ENCODE assay signal across 8 cellular contexts in genomic region chrX:135520022-135520552, GRCh38. TPM values are rescaled to one million over a fixed set of nuclear protein-coding genes. Genes with fewer than 3 reads are reported as not detected.
DNase-seq lines count a peak whose midpoint lies in the region; ATAC-seq and TF ChIP-seq lines count a peak whose summit lies in the region.

No MANE protein-coding gene starts in this region.

- 3 to 39% methylated on average over 12 of the region's 12 CpGs for WGBS in lower leg skin, 2 donors

- H3K36me3 Mint-ChIP-seq in CD4-positive, alpha-beta T cell (ENCODE audit: low read depth), result peaks cover 15% of the 10 kb centered on the region

- no peaks in the 10 kb centered on the region for H3K27me3 Mint-ChIP-seq in CD4-positive, alpha-beta T cell

- peak overlapping the region; percentile 95 for H3K27ac Mint-ChIP-seq in CD4-positive, alpha-beta T cell

- TF ChIP-seq POLR2A in lower leg skin (IDR thresholded peaks at IDR 0.05), result no peak
- no peak for TF ChIP-seq POLR2A in vagina (IDR thresholded peaks at IDR 0.05)

- peaks cover 36% of the 10 kb centered on the region for H3K4me1 Mint-ChIP-seq in CD4-positive, alpha-beta T cell (ENCODE audit: low read depth)

- no peaks in the 10 kb centered on the region for H3K9me3 Mint-ChIP-seq in CD4-positive, alpha-beta T cell

- no peak for ATAC-seq in CD4-positive, alpha-beta T cell (ENCODE audit: poor library complexity)
- peak; percentile 0 for ATAC-seq in HG02678 (IDR thresholded peaks at IDR 0.05; ENCODE audit: unreplicated experiment)

- CTCF ChIA-PET in CD4-positive, alpha-beta T cell (lab: Charles Lee), result no interaction called here

- TF ChIP-seq CTCF in CD4-positive, alpha-beta T cell (IDR thresholded peaks at IDR 0.05), result no peak
- no peak for TF ChIP-seq CTCF in lower leg skin (IDR thresholded peaks at IDR 0.05)
- no peak for TF ChIP-seq CTCF in vagina (IDR thresholded peaks at IDR 0.05)

- POLR2A ChIA-PET in CD4-positive, alpha-beta T cell (lab: Charles Lee), result interaction anchor here (0.8 to 1.2 kb wide), 3 partner anchors 17 to 224 kb away, joined by 3 to 4 read pairs (median 4); no protein-coding TSS in a partner anchor

- H3K27ac ChIP-seq in CD4-positive, alpha-beta T cell (ENCODE audit: low read depth, low read length), result peak overlapping the region; percentile 29
- H3K27ac ChIP-seq in vagina, result peak overlapping the region; percentile 82

- no peaks in the 10 kb centered on the region for H3K36me3 ChIP-seq in vagina

- no peaks in the 10 kb centered on the region for H3K4me1 ChIP-seq in vagina

- H3K9me3 ChIP-seq in CD4-positive, alpha-beta T cell (ENCODE audit: control insufficient read depth, low read length), result no peaks in the 10 kb centered on the region
- H3K9me3 ChIP-seq in vagina, result no peaks in the 10 kb centered on the region

- H3K4me3 Mint-ChIP-seq in CD4-positive, alpha-beta T cell, result peak overlapping the region; percentile 98

- no peaks in the 10 kb centered on the region for H3K27me3 ChIP-seq in CD4-positive, alpha-beta T cell (ENCODE audit: control insufficient read depth, insufficient read depth, low read length)
- H3K27me3 ChIP-seq in vagina, result no peaks in the 10 kb centered on the region

- H3K4me3 ChIP-seq in lower leg skin (ENCODE audit: low read depth, poor library complexity, severe bottlenecking) (peak overlapping the region; percentile 48), vagina (peak overlapping the region; percentile 65 to 66)

- no peak for DNase-seq in CD4-positive, alpha-beta T cell
- peak; percentile 53 for DNase-seq in astrocyte of the hippocampus (ENCODE audit: low read depth, low spot score)
- no peak for DNase-seq in lower leg skin (ENCODE audit: low spot score in 2 of 2)
- DNase-seq in vagina (ENCODE audit: extremely low spot score in 2 of 2), result no peak
- no peak for DNase-seq in 8988T
- DNase-seq in GOT3 (lab: John Stamatoyannopoulos, UW), result no peak
- DNase-seq in amygdala (lab: John Stamatoyannopoulos, UW), result no peak

- intact Hi-C loops in CD4-positive, alpha-beta T cell (cut with DNase I, micrococcal nuclease), result loop anchor here (2.0 to 10.0 kb wide), 4 partner anchors 17 to 975 kb away; partner anchors contain the start of genes HTATSF1 (in 1 of the 2) and MMGT1 (in 1 of the 2)
- intact Hi-C loops in lower leg skin (cut with DNase I; ENCODE audit: low total_unique reads), result no loop called here
- intact Hi-C loops in vagina (cut with DNase I), result no loop called here

RNA-seq across cellular contexts. Expression of gene INTS6L, which starts 0.4 kb away (rescaled TPM):
- 10 to 100 TPM; 26.7 to 30.5 TPM for total RNA-seq in CD4-positive, alpha-beta T cell
- total RNA-seq in lower leg skin (10 to 100 TPM in 1 of 4 donors, 1 to 10 TPM in 3; 7.4 to 10.8 (median 9.0) TPM), vagina (14.7 TPM)

Comparison
In these comparisons a context has a peak if more than half of its experiments do, and no peak if none do; other contexts are left out.
1. intact Hi-C loops: an anchor here in CD4-positive, alpha-beta T cell (2.0 to 10.0 kb wide); none called in lower leg skin and vagina.